34 cellular contexts compared by ENCODE assay signal in the genomic region with DNA sequence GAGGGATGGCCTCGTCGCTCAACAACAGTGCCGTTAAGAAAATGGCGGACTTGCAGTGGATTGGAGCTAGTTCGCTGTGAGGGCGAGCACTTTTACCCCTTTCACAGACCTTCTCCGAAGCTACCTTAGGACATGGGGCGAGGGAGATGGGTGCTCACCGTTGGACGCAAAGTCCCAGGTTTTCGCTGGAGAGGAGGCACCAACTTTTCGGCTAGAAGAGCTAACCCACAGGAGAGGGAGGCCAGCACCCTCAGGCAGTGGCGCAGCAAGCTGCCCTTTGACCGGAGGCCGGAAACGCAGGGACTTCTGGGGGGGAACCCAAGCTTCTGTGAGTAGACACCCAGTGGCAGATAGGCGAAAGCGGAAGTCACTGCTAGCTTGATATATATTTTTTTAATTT.
"Had no signal": no experiment of that assay in that cellular context is flagged by ENCODE, and none has a peak within 500 bp of the region (broad histone marks: within the 10 kb centered on the region; RNA-seq: fewer than 3 reads in every experiment).

No MANE protein-coding gene starts in this region.

- ATAC-seq: activated CD8-positive, alpha-beta T cell treated with anti-CD3 and anti-CD28 coated beads, Interleukin-2, amount 10 ng/mL, durations not matched to agents 7 days and 5 days; activated T-cell treated with anti-CD3 and anti-CD28 coated beads, Interleukin-2, amount 50 U/mL, for 4 hours; activated T-helper 17 cell treated with anti-CD3 and anti-CD28 coated beads, Interleukin-2, amount 50 U/mL, for 72 hours; effector memory CD8-positive, alpha-beta T cell; foreskin keratinocyte; gastrocnemius medialis; heart left ventricle; T-helper 17 cell had no signal

- H3K9me3 ChIP-seq: esophagus muscularis mucosa, gastrocnemius medialis, heart left ventricle had no signal

- H3K4me1 ChIP-seq: esophagus muscularis mucosa, foreskin keratinocyte, gastrocnemius medialis, heart left ventricle had no signal

- H3K4me3 Mint-ChIP-seq: activated CD4-positive, alpha-beta memory T cell treated with anti-CD3 and anti-CD28 coated beads for 36 hours; activated CD4-positive, alpha-beta T cell treated with anti-CD3 and anti-CD28 coated beads for 36 hours; activated CD4-positive, alpha-beta T cell treated with anti-CD3 and anti-CD28 coated beads, Interleukin-2, amount 10 ng/mL, durations not matched to agents 24 days and 14 days; activated CD8-positive, alpha-beta T cell treated with anti-CD3 and anti-CD28 coated beads, Interleukin-2, amount 10 ng/mL, durations not matched to agents 7 days and 5 days; activated naive CD8-positive, alpha-beta T cell; activated T-cell treated with anti-CD3 and anti-CD28 coated beads, Interleukin-2, amount 50 U/mL, for 4 hours; activated T-helper 17 cell treated with anti-CD3 and anti-CD28 coated beads, Interleukin-2, amount 50 U/mL, for 72 hours; central memory CD8-positive, alpha-beta T cell; effector memory CD8-positive, alpha-beta T cell; T-helper 17 cell; T-helper 2 cell treated with Interferon-gamma antibody and Interleukin-4, amounts not matched to agents 5 μg/mL and 100 μg/mL, for 36 hours had no signal

- H3K36me3 ChIP-seq: brain microvascular endothelial cell, gastrocnemius medialis, WERI-Rb-1 had no signal

- DNase-seq: activated CD4-positive, alpha-beta memory T cell treated with anti-CD3 and anti-CD28 coated beads for 36 hours; activated CD4-positive, alpha-beta T cell treated with anti-CD3 and anti-CD28 coated beads for 36 hours; activated CD4-positive, alpha-beta T cell treated with anti-CD3 and anti-CD28 coated beads, Interleukin-2, amount 10 ng/mL, durations not matched to agents 24 days and 14 days; activated CD4-positive, CD25-positive, alpha-beta regulatory T cell; activated CD4-positive, CD25-positive, alpha-beta regulatory T cell treated with anti-CD3 and anti-CD28 coated beads, Interleukin-2, amount 50 U/mL, for 72 hours; activated CD8-positive, alpha-beta T cell treated with anti-CD3 and anti-CD28 coated beads, Interleukin-2, amount 10 ng/mL, durations not matched to agents 7 days and 5 days; activated effector memory CD4-positive, alpha-beta T cell treated with Interleukin-2 at 50 U/mL for 16 hours; activated gamma-delta T cell treated with Interleukin-2 at 50 U/mL for 16 hours; activated naive CD4-positive, alpha-beta T cell treated with anti-CD3 and anti-CD28 coated beads, Interleukin-2, amount 50 U/mL, for 16 hours; activated naive CD4-positive, alpha-beta T cell treated with Interleukin-2 at 50 U/mL for 16 hours; activated T-cell treated with anti-CD3 and anti-CD28 coated beads, Interleukin-2, amount 50 U/mL, for 4 hours; amniotic stem cell; anterior cingulate cortex; brain microvascular endothelial cell; cortex of kidney; dermis blood vessel endothelial cell; effector CD4-positive, alpha-beta T cell; effector memory CD8-positive, alpha-beta T cell; erythroblast; foreskin keratinocyte; gastrocnemius medialis; glutamatergic neuron; heart left ventricle; T-helper 1 cell; T-helper 17 cell; T1000; WERI-Rb-1 had no signal

- H3K4me3 ChIP-seq: esophagus muscularis mucosa, gastrocnemius medialis, heart left ventricle had no signal

- H3K4me1 Mint-ChIP-seq: activated CD4-positive, alpha-beta T cell treated with anti-CD3 and anti-CD28 coated beads, Interleukin-2, amount 10 ng/mL, durations not matched to agents 24 days and 14 days; activated T-helper 17 cell treated with anti-CD3 and anti-CD28 coated beads, Interleukin-2, amount 50 U/mL, for 72 hours; central memory CD8-positive, alpha-beta T cell; T-helper 17 cell had no signal

- H3K27me3 Mint-ChIP-seq: activated CD4-positive, alpha-beta memory T cell treated with anti-CD3 and anti-CD28 coated beads for 36 hours; activated CD4-positive, alpha-beta T cell treated with anti-CD3 and anti-CD28 coated beads for 36 hours; activated CD4-positive, alpha-beta T cell treated with anti-CD3 and anti-CD28 coated beads, Interleukin-2, amount 10 ng/mL, durations not matched to agents 24 days and 14 days; activated naive CD8-positive, alpha-beta T cell; activated T-helper 17 cell treated with anti-CD3 and anti-CD28 coated beads, Interleukin-2, amount 50 U/mL, for 72 hours; central memory CD8-positive, alpha-beta T cell; effector memory CD8-positive, alpha-beta T cell; T-helper 17 cell had no signal

- H3K9me3 Mint-ChIP-seq: activated CD4-positive, alpha-beta memory T cell treated with anti-CD3 and anti-CD28 coated beads for 36 hours; activated CD4-positive, alpha-beta T cell treated with anti-CD3 and anti-CD28 coated beads, Interleukin-2, amount 10 ng/mL, durations not matched to agents 24 days and 14 days; activated T-cell treated with anti-CD3 and anti-CD28 coated beads, Interleukin-2, amount 50 U/mL, for 4 hours; activated T-helper 17 cell treated with anti-CD3 and anti-CD28 coated beads, Interleukin-2, amount 50 U/mL, for 72 hours; central memory CD8-positive, alpha-beta T cell; effector memory CD8-positive, alpha-beta T cell; T-helper 2 cell treated with Interferon-gamma antibody and Interleukin-4, amounts not matched to agents 5 μg/mL and 100 μg/mL, for 36 hours had no signal

- H3K27ac Mint-ChIP-seq: activated CD4-positive, alpha-beta memory T cell treated with anti-CD3 and anti-CD28 coated beads for 36 hours; activated CD4-positive, alpha-beta T cell treated with anti-CD3 and anti-CD28 coated beads for 36 hours; activated CD4-positive, alpha-beta T cell treated with anti-CD3 and anti-CD28 coated beads, Interleukin-2, amount 10 ng/mL, durations not matched to agents 24 days and 14 days; activated CD8-positive, alpha-beta T cell treated with anti-CD3 and anti-CD28 coated beads, Interleukin-2, amount 10 ng/mL, durations not matched to agents 7 days and 5 days; activated naive CD8-positive, alpha-beta T cell; activated T-helper 17 cell treated with anti-CD3 and anti-CD28 coated beads, Interleukin-2, amount 50 U/mL, for 72 hours; T-helper 17 cell; T-helper 2 cell treated with Interferon-gamma antibody and Interleukin-4, amounts not matched to agents 5 μg/mL and 100 μg/mL, for 36 hours had no signal

- H3K36me3 Mint-ChIP-seq: activated naive CD8-positive, alpha-beta T cell had no signal

- FAIRE-seq: bronchial epithelial cell, colon had no signal

- H3K27ac ChIP-seq: brain microvascular endothelial cell, esophagus muscularis mucosa, foreskin keratinocyte, gastrocnemius medialis, heart left ventricle, WERI-Rb-1 had no signal

- H3K27me3 ChIP-seq: brain microvascular endothelial cell, esophagus muscularis mucosa, foreskin keratinocyte, gastrocnemius medialis, heart left ventricle had no signal
